Comparison of ENCODE assay signal across 1 cellular context in genomic region chr16:24539850-24540484, GRCh38.
A peak's percentile ranks its signal among the peaks of the same experiment; 100 is the strongest.
TF ChIP-seq lines count a peak whose summit lies in the region.

No MANE protein-coding gene starts in this region.

TF ChIP-seq in HepG2, 621 proteins besides CTCF, POLR2A, EP300 and RAD21 (continued from another document and continues in another):
- TF ChIP-seq CENPT (CRISPR knock-in tag; IDR thresholded peaks at IDR 0.05; ENCODE audit: low read depth) (no peak; the same call in 1 of the 2 replicates), ZNF720 (CRISPR knock-in tag; IDR thresholded peaks at IDR 0.05) (no peak), IKZF4 (CRISPR knock-in tag; IDR thresholded peaks at IDR 0.05; ENCODE audit: borderline replicate concordance, low read depth, not compliant biosample characterization) (no peak), HNF4A (CRISPR knock-in tag; IDR thresholded peaks at IDR 0.05) (0 out of 2 replicates have a peak, but pooled peaks have one; percentile 13), DBP (CRISPR knock-in tag; IDR thresholded peaks at IDR 0.05; ENCODE audit: not compliant biosample characterization) (no peak), YEATS4 (CRISPR knock-in tag; IDR thresholded peaks at IDR 0.05; ENCODE audit: borderline replicate concordance) (peak; percentile 88; the same call in 1 of the 2 replicates), BCL6 (CRISPR knock-in tag; IDR thresholded peaks at IDR 0.05) (no peak), KDM5A (IDR thresholded peaks at IDR 0.05; ENCODE audit: borderline replicate concordance, low read length) (no peak), HDAC6 (IDR thresholded peaks at IDR 0.05; ENCODE audit: low read depth, low read length) (0 out of 2 replicates have a peak, but pooled peaks have one; percentile 30), TCF7L2 (IDR thresholded peaks at IDR 0.05; ENCODE audit: low read depth, low read length) (no peak), NR0B2 (CRISPR knock-in tag; IDR thresholded peaks at IDR 0.05) (no peak), ZIK1 (CRISPR knock-in tag; IDR thresholded peaks at IDR 0.05; ENCODE audit: borderline replicate concordance, low read depth) (no peak), ZNF777 (CRISPR knock-in tag; IDR thresholded peaks at IDR 0.05) (no peak), MXI1 (IDR thresholded peaks at IDR 0.05; ENCODE audit: borderline replicate concordance, low read depth, low read length) (no peak), HNRNPH1 (optimal IDR thresholded peaks at IDR 0.05; ENCODE audit: low read depth, low read length) (no peak), BCL3 (CRISPR knock-in tag; IDR thresholded peaks at IDR 0.05) (peak; percentile 68; the same call in 1 of the 2 replicates), ISL2 (CRISPR knock-in tag; IDR thresholded peaks at IDR 0.05) (peak; percentile 6; the same call in 1 of the 2 replicates), THAP9 (CRISPR knock-in tag; IDR thresholded peaks at IDR 0.05; ENCODE audit: borderline replicate concordance) (no peak), ERF (CRISPR knock-in tag; IDR thresholded peaks at IDR 0.05) (no peak), HMGXB3 (CRISPR knock-in tag; IDR thresholded peaks at IDR 0.05; ENCODE audit: borderline replicate concordance) (no peak), ZNF260 (CRISPR knock-in tag; IDR thresholded peaks at IDR 0.05; ENCODE audit: borderline replicate concordance, low read depth) (no peak), ZNF276 (CRISPR knock-in tag; IDR thresholded peaks at IDR 0.05; ENCODE audit: low read depth) (no peak), SIX1 (CRISPR knock-in tag; IDR thresholded peaks at IDR 0.05; ENCODE audit: borderline replicate concordance) (no peak), LBX2 (CRISPR knock-in tag; IDR thresholded peaks at IDR 0.05; ENCODE audit: borderline replicate concordance) (no peak), ETS1 (CRISPR knock-in tag; IDR thresholded peaks at IDR 0.05) (no peak), PLSCR1 (CRISPR knock-in tag; IDR thresholded peaks at IDR 0.05; ENCODE audit: borderline replicate concordance) (no peak; the same call in 1 of the 2 replicates), HNF1A (IDR thresholded peaks at IDR 0.05; ENCODE audit: low read depth) (no peak), HNF1A (CRISPR knock-in tag; IDR thresholded peaks at IDR 0.05; ENCODE audit: borderline replicate concordance) (no peak), PLRG1 (conservative IDR thresholded peaks at IDR 0.05) (no peak), TGIF2 (CRISPR knock-in tag; IDR thresholded peaks at IDR 0.05) (no peak; the same call in 1 of the 2 replicates), NFYB (CRISPR knock-in tag; IDR thresholded peaks at IDR 0.05) (no peak), STAT5B (CRISPR knock-in tag; IDR thresholded peaks at IDR 0.05) (no peak), SRSF1 (optimal IDR thresholded peaks at IDR 0.05; ENCODE audit: low read depth, low read length) (no peak), ZNF782 (CRISPR knock-in tag; IDR thresholded peaks at IDR 0.05; ENCODE audit: borderline replicate concordance) (peak; percentile 83; the same call in 1 of the 2 replicates), ZNF775 (CRISPR knock-in tag; IDR thresholded peaks at IDR 0.05; ENCODE audit: borderline replicate concordance) (peak; percentile 75; the same call in 1 of the 2 replicates), ZNF281 (CRISPR knock-in tag; IDR thresholded peaks at IDR 0.05; ENCODE audit: borderline replicate concordance) (no peak), HHEX (CRISPR knock-in tag; IDR thresholded peaks at IDR 0.05) (no peak)
